In genomic region chr16:65655802-65656201, GRCh38 we compare ENCODE assay signal across 21 cellular contexts.
"Had no signal": no experiment of that assay in that cellular context is flagged by ENCODE, and none has a peak within 500 bp of the region (broad histone marks: within the 10 kb centered on the region; RNA-seq: fewer than 3 reads in every experiment).

No MANE protein-coding gene starts in this region.

- ATAC-seq: activated T-cell treated with anti-CD3 and anti-CD28 coated beads, Interleukin-2, amount 50 U/mL, for 72 hours; body of pancreas; heart right ventricle; left lobe of liver; lower lobe of right lung; mucosa of descending colon; pancreas; right cardiac atrium; stimulated activated effector memory CD8-positive, alpha-beta T cell treated with anti-CD3 and anti-CD28 coated beads, Interleukin-12 subunit alpha, Interleukin-12 subunit beta, amount 100 ng/mL, for 72 hours had no signal

- H3K36me3 Mint-ChIP-seq: activated naive CD4-positive, alpha-beta T cell treated with anti-CD3 and anti-CD28 coated beads, Interleukin-2, amount 10 ng/mL, durations not matched to agents 7 days and 5 days; immature natural killer cell; stimulated activated effector memory CD8-positive, alpha-beta T cell treated with anti-CD3 and anti-CD28 coated beads, Interleukin-12 subunit alpha, Interleukin-12 subunit beta, amount 100 ng/mL, for 72 hours had no signal

- H3K4me1 ChIP-seq: body of pancreas, pancreas, transverse colon had no signal

- H3K4me3 ChIP-seq: body of pancreas, cardiac muscle cell, heart right ventricle, lower lobe of right lung, mucosa of descending colon, pancreas, transverse colon, vagina had no signal

- H3K27me3 ChIP-seq: body of pancreas, pancreas, transverse colon, vagina had no signal

- H3K27ac Mint-ChIP-seq: activated B cell treated with CpG ODN at 0.5 μM for 24 hours; activated naive CD4-positive, alpha-beta T cell treated with anti-CD3 and anti-CD28 coated beads, Interleukin-2, amount 10 ng/mL, durations not matched to agents 7 days and 5 days; activated T-cell treated with anti-CD3 and anti-CD28 coated beads, Interleukin-2, amount 50 U/mL, for 72 hours; immature natural killer cell; stimulated activated effector memory CD8-positive, alpha-beta T cell treated with anti-CD3 and anti-CD28 coated beads, Interleukin-12 subunit alpha, Interleukin-12 subunit beta, amount 100 ng/mL, for 72 hours had no signal

- H3K36me3 ChIP-seq: cardiac muscle cell, heart right ventricle, lower lobe of right lung, pancreas, transverse colon, vagina had no signal

- H3K4me3 Mint-ChIP-seq: activated B cell treated with CpG ODN at 0.5 μM for 24 hours; activated naive CD4-positive, alpha-beta T cell treated with anti-CD3 and anti-CD28 coated beads, Interleukin-2, amount 10 ng/mL, durations not matched to agents 7 days and 5 days; activated T-cell treated with anti-CD3 and anti-CD28 coated beads, Interleukin-2, amount 50 U/mL, for 72 hours; immature natural killer cell; stimulated activated effector memory CD8-positive, alpha-beta T cell treated with anti-CD3 and anti-CD28 coated beads, Interleukin-12 subunit alpha, Interleukin-12 subunit beta, amount 100 ng/mL, for 72 hours had no signal

- DNase-seq: activated B cell treated with CpG ODN at 0.5 μM for 24 hours; activated CD4-positive, alpha-beta T cell treated with anti-CD3 and anti-CD28 coated beads for 4 hours; activated CD4-positive, alpha-beta T cell treated with anti-CD3 and anti-CD28 coated beads, Interleukin-2, amount 50 U/mL, for 48 hours; activated effector memory CD4-positive, alpha-beta T cell treated with anti-CD3 and anti-CD28 coated beads, Interleukin-2, amount 50 U/mL, for 16 hours; activated naive CD4-positive, alpha-beta T cell treated with anti-CD3 and anti-CD28 coated beads, Interleukin-2, amount 10 ng/mL, durations not matched to agents 7 days and 5 days; activated T-cell treated with anti-CD3 and anti-CD28 coated beads, Interleukin-2, amount 50 U/mL, for 72 hours; body of pancreas; heart right ventricle; immature natural killer cell; lower lobe of right lung; mesendoderm; mucosa of descending colon; pancreas; right cardiac atrium; stimulated activated CD4-positive, alpha-beta T cell treated with anti-CD3 and anti-CD28 coated beads, Interleukin-1b, Interleukin-23, amount 100 ng/mL, for 48 hours; T-helper 9 cell; transverse colon had no signal

- H3K27ac ChIP-seq: body of pancreas, cardiac muscle cell, heart right ventricle, lower lobe of right lung, pancreas, transverse colon, vagina had no signal

- H3K9me3 ChIP-seq: body of pancreas, heart right ventricle, lower lobe of right lung, mucosa of descending colon, pancreas, transverse colon, vagina had no signal

- H3K9me3 Mint-ChIP-seq: activated B cell treated with CpG ODN at 0.5 μM for 24 hours had no signal

- H3K27me3 Mint-ChIP-seq: activated B cell treated with CpG ODN at 0.5 μM for 24 hours; activated naive CD4-positive, alpha-beta T cell treated with anti-CD3 and anti-CD28 coated beads, Interleukin-2, amount 10 ng/mL, durations not matched to agents 7 days and 5 days had no signal

- H3K4me1 Mint-ChIP-seq: activated B cell treated with CpG ODN at 0.5 μM for 24 hours; activated naive CD4-positive, alpha-beta T cell treated with anti-CD3 and anti-CD28 coated beads, Interleukin-2, amount 10 ng/mL, durations not matched to agents 7 days and 5 days; immature natural killer cell; stimulated activated effector memory CD8-positive, alpha-beta T cell treated with anti-CD3 and anti-CD28 coated beads, Interleukin-12 subunit alpha, Interleukin-12 subunit beta, amount 100 ng/mL, for 72 hours had no signal
